Comparison of ENCODE assay signal across 13 cellular contexts in the genomic region with DNA sequence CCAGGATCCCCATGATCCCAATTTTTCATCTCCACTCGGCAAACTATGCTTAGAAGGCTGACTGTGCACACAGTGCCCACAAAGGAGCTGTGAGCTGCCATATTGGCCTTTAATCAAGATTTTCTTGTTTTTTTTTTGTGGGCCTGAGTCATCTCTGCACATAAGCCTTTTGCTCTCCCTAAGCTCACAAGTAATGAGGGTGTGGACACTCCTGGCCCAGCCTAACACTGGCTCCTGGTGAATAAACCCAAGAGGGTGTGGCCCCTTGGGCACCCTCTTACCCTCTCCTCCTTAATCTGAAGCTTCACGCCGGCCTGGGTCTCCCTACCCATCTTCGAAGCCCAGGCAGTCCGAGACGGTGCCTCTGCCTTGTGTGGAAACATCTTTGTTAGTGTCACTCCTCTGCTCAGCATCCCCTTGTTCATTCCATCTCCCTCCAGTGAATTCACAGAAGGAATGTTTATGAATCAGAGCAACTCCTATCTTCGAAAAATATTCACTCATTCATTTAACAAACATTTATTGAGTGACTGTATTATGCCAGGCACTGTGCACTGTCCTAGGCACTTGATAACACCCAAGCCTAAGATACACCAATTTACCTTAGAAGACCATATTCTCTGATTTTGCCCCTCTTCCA. TPM values are rescaled to one million over a fixed set of nuclear protein-coding genes. Genes with fewer than 3 reads are reported as not detected.
A peak's percentile ranks its signal among the peaks of the same experiment; 100 is the strongest.
DNase-seq lines count a peak whose midpoint lies in the region; ATAC-seq and TF ChIP-seq lines count a peak whose summit lies in the region.
"Had no signal": no experiment of that assay in that cellular context is flagged by ENCODE, and none has a peak within 500 bp of the region (broad histone marks: within the 10 kb centered on the region; RNA-seq: fewer than 3 reads in every experiment).

No MANE protein-coding gene starts in this region.

- no peak overlapping the region for H3K4me3 ChIP-seq in stomach
- H3K4me3 ChIP-seq: thoracic aorta had no signal

- DNase-seq in activated effector memory CD4-positive, alpha-beta T cell treated with anti-CD3 and anti-CD28 coated beads, Interleukin-2, amount 50 U/mL, for 16 hours: peak; percentile 17
- DNase-seq in activated effector memory CD4-positive, alpha-beta T cell treated with Interleukin-2 at 50 U/mL for 16 hours: no peak
- peak; percentile 72 for DNase-seq in RWPE1 (ENCODE audit: low spot score)
- peak; percentile 58 for DNase-seq in fibroblast of peridontal ligament (ENCODE audit: extremely low read depth)
- no peak for DNase-seq in stomach
- DNase-seq in GOT3 (lab: John Stamatoyannopoulos, UW): no peak
- no peak for DNase-seq in H4 (ENCODE audit: low spot score)
- DNase-seq: kidney glomerular epithelial cell, NCI-H2029 had no signal

- WGBS in stomach, 5 donors: 62 to 90% (median 77%) methylated on average over 7 of the region's 7 CpGs

- H3K4me1 ChIP-seq in stomach: peaks cover 0 to 8% (median 0%) of the 10 kb centered on the region in 4 donors
- H3K4me1 ChIP-seq: parathyroid adenoma had no signal

- no peak for TF ChIP-seq POLR2A in stomach (IDR thresholded peaks at IDR 0.05)

- no peak for TF ChIP-seq EP300 in stomach (IDR thresholded peaks at IDR 0.05)

- POLR2A ChIA-PET in RWPE1 (lab: Yijun Ruan, JAX; ENCODE audit: low non-redundant PET): interaction anchor here (0.5 to 0.8 kb wide), 2 partner anchors 13 to 211 kb away, joined by 4 to 10 read pairs; no protein-coding TSS in a partner anchor

- no peaks in the 10 kb centered on the region for H3K9me3 ChIP-seq in stomach
- H3K9me3 ChIP-seq: thoracic aorta had no signal

- peaks cover 0 to 87% (median 65%) of the 10 kb centered on the region in 4 donors for H3K36me3 ChIP-seq in stomach

- H3K27ac ChIP-seq in RWPE1 (peak overlapping the region; percentile 98), stomach (peak overlapping the region in 3 of 5 donors; percentile 5 to 65 (median 44))
- H3K27ac ChIP-seq: parathyroid adenoma, thoracic aorta had no signal

- intact Hi-C loops in stomach (cut with DNase I; ENCODE audit: low total_unique reads): no loop called here

- H3K27me3 ChIP-seq in stomach: no peaks in the 10 kb centered on the region

- no peak for ATAC-seq in GM18519 (IDR thresholded peaks at IDR 0.05; ENCODE audit: low FRiP score, unreplicated experiment)
- ATAC-seq: HepG2 had no signal

- CTCF ChIA-PET in RWPE1 (lab: Yijun Ruan, JAX): interaction anchor here (0.6 to 1.4 kb wide), 4 partner anchors 9 to 308 kb away, joined by 3 to 4 read pairs (median 4); no protein-coding TSS in a partner anchor

- TF ChIP-seq CTCF in RWPE1 (conservative IDR thresholded peaks at IDR 0.05; ENCODE audit: low read depth) (no peak), stomach (IDR thresholded peaks at IDR 0.05) (no peak)

RNA-seq across cellular contexts. Expression of gene MRPS10, which starts 22.2 kb away (rescaled TPM):
- 10 to 100 TPM in 2 of 5 donors, 1 to 10 TPM in 3; 8.5 to 38.2 (median 9.9) TPM for total RNA-seq in stomach
- polyA plus RNA-seq in stomach: 10 to 100 TPM; 20.6 to 28.1 (median 24.7) TPM
- total RNA-seq in H4 (2014; rRNA removed; shearing (Covaris generic)): 73.5 and 84.6 TPM in 2 replicates

RNA-seq across cellular contexts. Expression of gene GUCA1B, which starts 45.1 kb away (rescaled TPM):
- under 1 TPM in 2 of 5 donors, not detected in 3; 0.55 to 0.58 TPM for total RNA-seq in stomach
- polyA plus RNA-seq in stomach: under 1 TPM in 2 of 3 donors, not detected in 1; 0.45 to 0.92 TPM
- total RNA-seq in H4 (2014; rRNA removed; shearing (Covaris generic)): not detected in 2 replicates

Comparison
In these comparisons a context has a peak if more than half of its experiments do, and no peak if none do; other contexts are left out.
1. DNase-seq: peak in activated effector memory CD4-positive, alpha-beta T cell treated with anti-CD3 and anti-CD28 coated beads, Interleukin-2, amount 50 U/mL, for 16 hours (single experiment), RWPE1 (single experiment) and fibroblast of peridontal ligament (single experiment); none in activated effector memory CD4-positive, alpha-beta T cell treated with Interleukin-2 at 50 U/mL for 16 hours (single experiment), stomach (single experiment), GOT3 (single experiment) and H4 (single experiment).